Comparison of ENCODE assay signal across 13 cellular contexts in the genomic region with DNA sequence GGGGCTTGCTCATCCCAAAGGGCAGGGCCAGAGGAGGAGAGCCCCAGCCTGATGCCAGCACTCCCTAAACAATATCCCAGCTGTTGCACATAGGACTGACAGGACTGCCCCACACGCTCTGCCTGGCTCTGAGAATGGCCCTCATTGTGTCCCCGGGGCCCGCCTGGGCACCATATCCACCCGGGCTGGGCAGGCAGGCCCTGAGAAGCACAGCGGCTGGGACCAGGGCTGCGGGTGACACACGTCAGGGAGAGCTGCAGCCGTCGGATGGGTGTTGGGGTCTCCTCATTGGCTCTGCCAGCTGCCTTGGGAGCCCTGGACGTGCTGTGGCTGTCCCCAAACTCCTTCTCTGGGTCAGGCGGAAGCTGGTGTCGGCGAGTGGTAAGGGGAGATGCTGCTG. TPM values are rescaled to one million over a fixed set of nuclear protein-coding genes. Genes with fewer than 3 reads are reported as not detected.
DNase-seq lines count a peak whose midpoint lies in the region; ATAC-seq and TF ChIP-seq lines count a peak whose summit lies in the region.
"Had no signal": no experiment of that assay in that cellular context is flagged by ENCODE, and none has a peak within 500 bp of the region (broad histone marks: within the 10 kb centered on the region; RNA-seq: fewer than 3 reads in every experiment).

No MANE protein-coding gene starts in this region.

- peaks cover 47% of the 10 kb centered on the region for H3K4me1 Mint-ChIP-seq in type B pancreatic cell (ENCODE audit: unreplicated experiment)

- H3K27ac Mint-ChIP-seq in type B pancreatic cell, result peak overlapping the region; percentile 85
- H3K27ac Mint-ChIP-seq: activated naive CD4-positive, alpha-beta T cell treated with anti-CD3 and anti-CD28 coated beads, Interleukin-2, amount 50 U/mL, for 24 hours had no signal

- no peak for ATAC-seq in GM21723 (IDR thresholded peaks at IDR 0.05; ENCODE audit: unreplicated experiment)
- ATAC-seq in HG02981 (IDR thresholded peaks at IDR 0.05; ENCODE audit: unreplicated experiment), result no peak

- TF ChIP-seq CTCF in type B pancreatic cell (conservative IDR thresholded peaks at IDR 0.05), result no peak
- no peak for TF ChIP-seq CTCF in GM13977 (IDR thresholded peaks at IDR 0.05; ENCODE audit: extremely low read depth, insufficient read depth, missing control alignments)

- DNase-seq in amygdala (lab: John Stamatoyannopoulos, UW) (peak in 52 of 56 donors; percentile 33 to 94 (median 75)), globus pallidus (ENCODE audit: low spot score) (peak; percentile 96), nucleus accumbens (lab: John Stamatoyannopoulos, UW) (peak in 51 of 56 donors; percentile 33 to 91 (median 80)), type B pancreatic cell (ENCODE audit: extremely low spot score, unreplicated experiment) (no peak), GM13977 (ENCODE audit: low spot score) (no peak)
- DNase-seq: activated CD4-positive, CD25-positive, alpha-beta regulatory T cell treated with anti-CD3 and anti-CD28 coated beads, Interleukin-2, amount 50 U/mL, for 72 hours; H7; NCI-H1417 treated with DMSO at 0.1 percent for 48 hours had no signal

- H3K9me3 Mint-ChIP-seq in type B pancreatic cell, result no peaks in the 10 kb centered on the region
- H3K9me3 Mint-ChIP-seq: activated naive CD4-positive, alpha-beta T cell treated with anti-CD3 and anti-CD28 coated beads, Interleukin-2, amount 50 U/mL, for 24 hours had no signal

- no peaks in the 10 kb centered on the region for H3K27me3 Mint-ChIP-seq in type B pancreatic cell

- H3K4me3 Mint-ChIP-seq in type B pancreatic cell, result no peak overlapping the region
- H3K4me3 Mint-ChIP-seq: activated naive CD4-positive, alpha-beta T cell treated with anti-CD3 and anti-CD28 coated beads, Interleukin-2, amount 50 U/mL, for 24 hours had no signal

- peaks cover 5% of the 10 kb centered on the region for H3K36me3 Mint-ChIP-seq in type B pancreatic cell
- H3K36me3 Mint-ChIP-seq: activated naive CD4-positive, alpha-beta T cell treated with anti-CD3 and anti-CD28 coated beads, Interleukin-2, amount 50 U/mL, for 24 hours had no signal

- in situ Hi-C loops in GM13977 (cut with MboI; ENCODE audit: low pct_unique_long_range_greater_than_20kb, low sequenced_read_pairs, unreplicated experiment), result no loop called here

RNA-seq across cellular contexts. Expression of a gene that starts 4.2 kb away (rescaled TPM):
- total RNA-seq in type B pancreatic cell (ENCODE audit: low replicate concordance), result 67.2 and 73.0 TPM in 2 replicates

RNA-seq across cellular contexts. Expression of a gene that starts 28.5 kb away (rescaled TPM):
- total RNA-seq in type B pancreatic cell (ENCODE audit: low replicate concordance), result not detected in 2 replicates
- total RNA-seq: epithelial cell of proximal tubule, H7, lung microvascular endothelial cell had no signal

RNA-seq across cellular contexts. Expression of a gene that starts 40.3 kb away (rescaled TPM):
- total RNA-seq in type B pancreatic cell (ENCODE audit: low replicate concordance), result not detected in 2 replicates
- total RNA-seq: epithelial cell of proximal tubule, H7, lung microvascular endothelial cell had no signal

Comparison
In these comparisons a context has a peak if more than half of its experiments do, and no peak if none do; other contexts are left out.
1. DNase-seq: peak in amygdala (52 of 56), globus pallidus (single experiment) and nucleus accumbens (51 of 56); none in type B pancreatic cell (single experiment) and GM13977 (single experiment).